In genomic region chr5:142014911-142015584, GRCh38 we compare ENCODE assay signal across 7 cellular contexts.
DNase-seq lines count a peak whose midpoint lies in the region; ATAC-seq and TF ChIP-seq lines count a peak whose summit lies in the region.

No MANE protein-coding gene starts in this region.

- H3K4me3 ChIP-seq in GM06990 (replicated peaks; ENCODE audit: low read depth, low read length) (no peak overlapping the region), OCI-LY1 (ENCODE audit: low read depth, low read length, poor library complexity, severe bottlenecking) (no peak overlapping the region), fibroblast of pulmonary artery (replicated peaks; ENCODE audit: low read depth, low read length) (no peak overlapping the region), parathyroid adenoma (ENCODE audit: low read depth, low read length) (no peak overlapping the region)

- H3K79me2 ChIP-seq in OCI-LY1 (ENCODE audit: insufficient read depth, low read length), result no peaks in the 10 kb centered on the region
- H3K79me2 ChIP-seq in parathyroid adenoma, result no peaks in the 10 kb centered on the region

- H3K27ac ChIP-seq in OCI-LY1 (ENCODE audit: low read depth, low read length, poor library complexity, severe bottlenecking) (no peak overlapping the region), parathyroid adenoma (no peak overlapping the region)

- H3K27me3 ChIP-seq in GM06990 (replicated peaks; ENCODE audit: control insufficient read depth, insufficient read depth, low read length), result no peaks in the 10 kb centered on the region
- H3K27me3 ChIP-seq in OCI-LY1 (ENCODE audit: insufficient read depth, low read length), result no peaks in the 10 kb centered on the region
- no peaks in the 10 kb centered on the region for H3K27me3 ChIP-seq in parathyroid adenoma (ENCODE audit: control insufficient read depth, insufficient read depth, low read length)

- H3K36me3 ChIP-seq in GM06990 (ENCODE audit: control insufficient read depth, insufficient read depth, low read length), result no peaks in the 10 kb centered on the region
- no peaks in the 10 kb centered on the region for H3K36me3 ChIP-seq in OCI-LY1 (ENCODE audit: insufficient read depth, low read length)
- H3K36me3 ChIP-seq in parathyroid adenoma (ENCODE audit: control insufficient read depth, insufficient read depth, low read length), result no peaks in the 10 kb centered on the region

- H3K9me3 ChIP-seq in OCI-LY1 (ENCODE audit: low read length) (0 out of 2 replicates have a peak, but pooled peaks cover under 1% of the 10 kb centered on the region), parathyroid adenoma (ENCODE audit: control insufficient read depth, low read length) (no peaks in the 10 kb centered on the region)

- H3K4me1 ChIP-seq in OCI-LY1 (ENCODE audit: insufficient read depth, low read length, severe bottlenecking), result peaks cover 12% of the 10 kb centered on the region
- H3K4me1 ChIP-seq in parathyroid adenoma, result peaks cover 16% of the 10 kb centered on the region

- no peaks in the 10 kb centered on the region for H3F3A ChIP-seq in OCI-LY1 (ENCODE audit: insufficient read depth, low read length)

- no peaks in the 10 kb centered on the region for H3K9me2 ChIP-seq in OCI-LY1 (ENCODE audit: low read depth, low read length)

- no peaks in the 10 kb centered on the region for H4K20me1 ChIP-seq in OCI-LY1 (ENCODE audit: insufficient read depth, low read length)

- ATAC-seq in HG03108 (IDR thresholded peaks at IDR 0.05; ENCODE audit: unreplicated experiment) (peak; percentile 26), GM21367 (IDR thresholded peaks at IDR 0.05; ENCODE audit: unreplicated experiment) (no peak)

- no peak overlapping the region for H2AFZ ChIP-seq in OCI-LY1 (ENCODE audit: low read length)
- no peak overlapping the region for H2AFZ ChIP-seq in parathyroid adenoma

- no peak for DNase-seq in GM06990 (ENCODE audit: extremely low read depth, insufficient read length)
- peak; percentile 62 for DNase-seq in activated T-cell treated with anti-CD3 and anti-CD28 coated beads, Interleukin-2, amount 50 U/mL, for 1 hour
- peak; percentile 70 for DNase-seq in fibroblast of pulmonary artery (ENCODE audit: low read depth)

- H3K4me2 ChIP-seq in OCI-LY1 (ENCODE audit: low read length) (no peak overlapping the region), parathyroid adenoma (ENCODE audit: low read length) (no peak overlapping the region)

- TF ChIP-seq CTCF in GM06990 (IDR thresholded peaks at IDR 0.05; ENCODE audit: insufficient read depth, low read length, poor library complexity, severe bottlenecking) (peak; percentile 44), OCI-LY1 (IDR thresholded peaks at IDR 0.05; ENCODE audit: low read length) (peak; percentile 67), fibroblast of pulmonary artery (IDR thresholded peaks at IDR 0.05; ENCODE audit: low read length, missing control alignments) (peak; percentile 42), parathyroid adenoma (IDR thresholded peaks at IDR 0.05) (peak; percentile 56)

- no peak overlapping the region for H3K9ac ChIP-seq in OCI-LY1 (ENCODE audit: low read length)
- H3K9ac ChIP-seq in parathyroid adenoma, result no peak overlapping the region
